ENCODE assay signal across 13 cellular contexts in the genomic region with DNA sequence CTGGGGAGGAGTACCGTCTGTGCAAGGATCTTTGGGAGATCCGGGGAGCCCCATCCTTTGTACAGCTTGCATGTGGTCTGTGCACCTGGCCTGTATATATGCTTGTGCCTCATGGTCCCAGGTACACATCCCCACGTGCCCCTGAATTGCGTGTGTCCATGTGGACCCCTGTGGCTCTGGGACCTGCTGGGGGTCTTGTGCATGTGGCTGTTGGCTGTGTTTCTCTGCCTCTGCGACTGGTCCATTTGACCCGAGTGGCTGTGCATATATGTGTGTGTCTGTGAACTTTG. TPM values are rescaled to one million over a fixed set of nuclear protein-coding genes. Genes with fewer than 3 reads are reported as not detected.
DNase-seq lines count a peak whose midpoint lies in the region; ATAC-seq and TF ChIP-seq lines count a peak whose summit lies in the region.
"Had no signal": no experiment of that assay in that cellular context is flagged by ENCODE, and none has a peak within 500 bp of the region (broad histone marks: within the 10 kb centered on the region; RNA-seq: fewer than 3 reads in every experiment).

No MANE protein-coding gene starts in this region.

- H3K36me3 Mint-ChIP-seq in activated CD4-positive, alpha-beta T cell treated with anti-CD3 and anti-CD28 coated beads, Interleukin-2, amount 10 ng/mL, durations not matched to agents 24 days and 14 days (ENCODE audit: low read depth) = peaks cover 3% of the 10 kb centered on the region
- H3K36me3 Mint-ChIP-seq in endodermal cell (ENCODE audit: low read depth) = no peaks in the 10 kb centered on the region

- no peak for ATAC-seq in HG03139 (IDR thresholded peaks at IDR 0.05; ENCODE audit: unreplicated experiment)
- ATAC-seq: pancreas had no signal

- intact Hi-C loops in activated CD4-positive, alpha-beta T cell treated with anti-CD3 and anti-CD28 coated beads, Interleukin-2, amount 10 ng/mL, durations not matched to agents 24 days and 14 days (cut with micrococcal nuclease) = no loop called here

- no peaks in the 10 kb centered on the region for H3K9me3 ChIP-seq in endodermal cell (ENCODE audit: control insufficient read depth, low read length)
- H3K9me3 ChIP-seq in skeletal muscle satellite cell (replicated peaks; ENCODE audit: low read length) = no peaks in the 10 kb centered on the region
- H3K9me3 ChIP-seq: pancreas, thoracic aorta had no signal

- H3K9me3 Mint-ChIP-seq in activated CD4-positive, alpha-beta T cell treated with anti-CD3 and anti-CD28 coated beads, Interleukin-2, amount 10 ng/mL, durations not matched to agents 24 days and 14 days = no peaks in the 10 kb centered on the region
- no peaks in the 10 kb centered on the region for H3K9me3 Mint-ChIP-seq in endodermal cell

- H3K4me3 ChIP-seq in endodermal cell (ENCODE audit: low read length) (no peak overlapping the region), skeletal muscle satellite cell (ENCODE audit: low read length) (no peak overlapping the region), coronary artery (no peak overlapping the region)

- peak overlapping the region; percentile 72 for H3K4me3 Mint-ChIP-seq in activated CD4-positive, alpha-beta T cell treated with anti-CD3 and anti-CD28 coated beads, Interleukin-2, amount 10 ng/mL, durations not matched to agents 24 days and 14 days
- H3K4me3 Mint-ChIP-seq in endodermal cell = peak overlapping the region; percentile 48

- TF ChIP-seq CTCF in endodermal cell (conservative IDR thresholded peaks at IDR 0.05) (no peak), coronary artery (IDR thresholded peaks at IDR 0.05) (no peak)

- H3K27me3 ChIP-seq in endodermal cell (ENCODE audit: control insufficient read depth, insufficient read depth, low read length, poor library complexity, severe bottlenecking) (peaks cover 49% of the 10 kb centered on the region), skeletal muscle satellite cell (ENCODE audit: control insufficient read depth, insufficient read depth, low read length) (no peaks in the 10 kb centered on the region)
- H3K27me3 ChIP-seq: pancreas had no signal

- peak overlapping the region; percentile 62 for H3K4me2 ChIP-seq in skeletal muscle satellite cell (ENCODE audit: low read length)

- H3K27ac Mint-ChIP-seq in activated CD4-positive, alpha-beta T cell treated with anti-CD3 and anti-CD28 coated beads, Interleukin-2, amount 10 ng/mL, durations not matched to agents 24 days and 14 days = peak overlapping the region; percentile 83
- H3K27ac Mint-ChIP-seq in endodermal cell = no peak overlapping the region

- peaks cover 47% of the 10 kb centered on the region for H3K4me1 Mint-ChIP-seq in activated CD4-positive, alpha-beta T cell treated with anti-CD3 and anti-CD28 coated beads, Interleukin-2, amount 10 ng/mL, durations not matched to agents 24 days and 14 days
- peaks cover 10% of the 10 kb centered on the region for H3K4me1 Mint-ChIP-seq in endodermal cell

- H3K9ac ChIP-seq in endodermal cell (ENCODE audit: extremely low read depth, low read length, poor library complexity, severe bottlenecking) (no peak overlapping the region), skeletal muscle satellite cell (ENCODE audit: low read depth, low read length) (no peak overlapping the region)

- H3K4me1 ChIP-seq in endodermal cell (ENCODE audit: control insufficient read depth, insufficient read depth, low read length) (no peaks in the 10 kb centered on the region), skeletal muscle satellite cell (ENCODE audit: control insufficient read depth, insufficient read depth, low read length) (peaks cover 32% of the 10 kb centered on the region)

- H3K36me3 ChIP-seq in endodermal cell (ENCODE audit: control insufficient read depth, insufficient read depth, low read length) (no peaks in the 10 kb centered on the region), skeletal muscle satellite cell (ENCODE audit: insufficient read depth, low read length) (no peaks in the 10 kb centered on the region)
- H3K36me3 ChIP-seq: pancreas, thoracic aorta had no signal

- H3K27ac ChIP-seq in endodermal cell (ENCODE audit: low read depth, low read length) (no peak overlapping the region), coronary artery (peak overlapping the region in 1 of 2 donors; percentile 89)

- peaks cover 31% of the 10 kb centered on the region for H3K27me3 Mint-ChIP-seq in activated CD4-positive, alpha-beta T cell treated with anti-CD3 and anti-CD28 coated beads, Interleukin-2, amount 10 ng/mL, durations not matched to agents 24 days and 14 days
- H3K27me3 Mint-ChIP-seq in endodermal cell (ENCODE audit: insufficient read depth) = peaks cover 45% of the 10 kb centered on the region

- no peak for DNase-seq in activated CD4-positive, alpha-beta T cell treated with anti-CD3 and anti-CD28 coated beads, Interleukin-2, amount 10 ng/mL, durations not matched to agents 24 days and 14 days
- DNase-seq in activated CD4-positive, alpha-beta T cell treated with anti-CD3 and anti-CD28 coated beads, Interleukin-2, amount 50 U/mL, for 4 hours = no peak
- DNase-seq in RPMI8226 (peak; percentile 66), endodermal cell (no peak), SIG-M5 treated with dmso at 0.1 percent for 504 hours (lab: John Stamatoyannopoulos, UW; ENCODE audit: unreplicated experiment) (no peak), coronary artery (ENCODE audit: low spot score) (no peak)
- DNase-seq: central memory CD4-positive, alpha-beta T cell; NCI-H1105 treated with DMSO at 0.1 percent for 48 hours; stimulated activated CD4-positive, alpha-beta T cell treated with anti-CD3 and anti-CD28 coated beads, Interleukin-4, amount 100 ng/mL, for 4 hours had no signal

- WGBS in endodermal cell (ENCODE audit: insufficient coverage in 1 of 2, insufficient read length in 1 of 2), 2 experiments = 62 to 70% methylated on average over 2 to 6 of the region's 6 CpGs

RNA-seq across cellular contexts. Expression of gene NANOS3, which starts 12.8 kb away (rescaled TPM):
- 1.4 and 1.9 TPM in 2 replicates for total RNA-seq in activated CD4-positive, alpha-beta T cell treated with anti-CD3 and anti-CD28 coated beads, Interleukin-2, amount 10 ng/mL, durations not matched to agents 24 days and 14 days
- total RNA-seq in endodermal cell = under 1 TPM in 1 of 2 donors, not detected in 1; 0.64 TPM
- polyA plus RNA-seq in endodermal cell (2013, experiment 1 of 2) = 2.6 TPM
- polyA plus RNA-seq in endodermal cell (2013, experiment 2 of 2) = 2.0 TPM
- not detected in 2 replicates for total RNA-seq in skeletal muscle satellite cell (2012; rRNA removed)
- total RNA-seq: thoracic aorta had no signal

RNA-seq across cellular contexts. Expression of gene BRME1, which starts 41.7 kb away (rescaled TPM):
- total RNA-seq in activated CD4-positive, alpha-beta T cell treated with anti-CD3 and anti-CD28 coated beads, Interleukin-2, amount 10 ng/mL, durations not matched to agents 24 days and 14 days = 16.2 and 18.6 TPM in 2 replicates
- 1 to 10 TPM; 4.4 to 7.4 TPM for total RNA-seq in endodermal cell
- 4.4 TPM for polyA plus RNA-seq in endodermal cell (2013, experiment 1 of 2)
- polyA plus RNA-seq in endodermal cell (2013, experiment 2 of 2) = 2.5 TPM
- total RNA-seq in skeletal muscle satellite cell (2012; rRNA removed) = under 0.01 and 0.22 TPM in 2 replicates

RNA-seq across cellular contexts. Expression of gene CC2D1A, which starts 41.8 kb away (rescaled TPM):
- 38.5 and 39.4 TPM in 2 replicates for total RNA-seq in activated CD4-positive, alpha-beta T cell treated with anti-CD3 and anti-CD28 coated beads, Interleukin-2, amount 10 ng/mL, durations not matched to agents 24 days and 14 days
- total RNA-seq in endodermal cell = 10 to 100 TPM; 45.1 to 55.9 TPM
- polyA plus RNA-seq in endodermal cell (2013, experiment 1 of 2) = 24.2 TPM
- polyA plus RNA-seq in endodermal cell (2013, experiment 2 of 2) = 21.9 TPM
- 9.0 and 12.7 TPM in 2 replicates for total RNA-seq in skeletal muscle satellite cell (2012; rRNA removed)
